ENCODE assay signal across 9 cellular contexts in genomic region chr3:32406481-32407408, GRCh38. TPM values are rescaled to one million over a fixed set of nuclear protein-coding genes. Genes with fewer than 3 reads are reported as not detected.
DNase-seq lines count a peak whose midpoint lies in the region; ATAC-seq and TF ChIP-seq lines count a peak whose summit lies in the region.
"Had no signal": no experiment of that assay in that cellular context is flagged by ENCODE, and none has a peak within 500 bp of the region (broad histone marks: within the 10 kb centered on the region; RNA-seq: fewer than 3 reads in every experiment).

No MANE protein-coding gene starts in this region.

- no peak for DNase-seq in Right ventricle myocardium inferior (ENCODE audit: missing footprints)
- no peak for DNase-seq in cardiac septum (ENCODE audit: low spot score)
- DNase-seq in RWPE1 (ENCODE audit: low spot score), result no peak
- no peak for DNase-seq in glutamatergic neuron
- DNase-seq in ureter (ENCODE audit: low spot score), result peak; percentile 68
- DNase-seq in A172 (ENCODE audit: low spot score), result no peak
- DNase-seq: heart right ventricle had no signal

- POLR2A ChIA-PET in RWPE1 (lab: Yijun Ruan, JAX; ENCODE audit: low non-redundant PET), result no interaction called here

- peak overlapping the region; percentile 81 for H3K27ac ChIP-seq in RWPE1

- no peak for TF ChIP-seq CTCF in RWPE1 (conservative IDR thresholded peaks at IDR 0.05; ENCODE audit: low read depth)
- no peak for TF ChIP-seq CTCF in glutamatergic neuron (IDR thresholded peaks at IDR 0.05; ENCODE audit: partially characterized antibody, unreplicated experiment)

- CTCF ChIA-PET in RWPE1 (lab: Yijun Ruan, JAX), result interaction anchor here (0.7 to 1.0 kb wide), 2 partner anchors 61 to 73 kb away, joined by 5 to 10 read pairs; no protein-coding TSS in a partner anchor

- peaks cover 54% of the 10 kb centered on the region for H3K4me1 Mint-ChIP-seq in glutamatergic neuron (ENCODE audit: low read depth, unreplicated experiment)

- peak overlapping the region; percentile 5 for H3K27ac Mint-ChIP-seq in glutamatergic neuron (ENCODE audit: unreplicated experiment)

- H3K4me3 Mint-ChIP-seq in glutamatergic neuron (ENCODE audit: unreplicated experiment), result no peak overlapping the region

- H3K27me3 Mint-ChIP-seq in glutamatergic neuron (ENCODE audit: unreplicated experiment), result peaks cover 7% of the 10 kb centered on the region

- intact Hi-C loops in Right ventricle myocardium inferior (cut with DNase I) (no loop called here), cardiac septum (cut with DNase I) (no loop called here)

- no peaks in the 10 kb centered on the region for H3K36me3 Mint-ChIP-seq in glutamatergic neuron (ENCODE audit: unreplicated experiment)

- ATAC-seq in Right ventricle myocardium inferior (peak; percentile 14), GM21367 (IDR thresholded peaks at IDR 0.05; ENCODE audit: unreplicated experiment) (no peak), HG03039 (IDR thresholded peaks at IDR 0.05; ENCODE audit: unreplicated experiment) (no peak)

- peaks cover 11% of the 10 kb centered on the region for H3K9me3 Mint-ChIP-seq in glutamatergic neuron (ENCODE audit: unreplicated experiment)

RNA-seq across cellular contexts. Expression of gene CMTM7, which starts 15.1 kb away (rescaled TPM):
- total RNA-seq in Right ventricle myocardium inferior, result 5.0 TPM
- total RNA-seq in cardiac septum, result 4.0 TPM
- 95.5 TPM for total RNA-seq in glutamatergic neuron (ENCODE audit: unreplicated experiment)
- 72.2 TPM for total RNA-seq in ureter
- total RNA-seq in A172 (2014; rRNA removed; shearing (Covaris generic)), result 8.5 and 13.9 TPM in 2 replicates
